In genomic region chr16:19031738-19032137, GRCh38 we compare ENCODE assay signal across 18 cellular contexts. TPM values are rescaled to one million over a fixed set of nuclear protein-coding genes. Genes with fewer than 3 reads are reported as not detected.
"Had no signal": no experiment of that assay in that cellular context is flagged by ENCODE, and none has a peak within 500 bp of the region (broad histone marks: within the 10 kb centered on the region; RNA-seq: fewer than 3 reads in every experiment).

No MANE protein-coding gene starts in this region.

- ATAC-seq: foreskin keratinocyte; gastroesophageal sphincter; heart right ventricle; left cardiac atrium; left lung; left ventricle myocardium superior; lower lobe of right lung; naive thymus-derived CD4-positive, alpha-beta T cell had no signal

- DNase-seq: dermis blood vessel endothelial cell; dorsolateral prefrontal cortex; effector CD4-positive, alpha-beta T cell; effector memory CD4-positive, alpha-beta T cell; foreskin keratinocyte; heart right ventricle; hippocampal formation; left cardiac atrium; left lung; left ventricle myocardium superior; lower lobe of right lung; mesenchymal stem cell; midbrain; naive thymus-derived CD4-positive, alpha-beta T cell had no signal

- H3K4me3 ChIP-seq: coronary artery, dorsolateral prefrontal cortex, esophagus muscularis mucosa, gastroesophageal sphincter, heart right ventricle, left lung, lower lobe of right lung had no signal

- H3K4me1 ChIP-seq: esophagus muscularis mucosa, foreskin keratinocyte, gastroesophageal sphincter, left lung, lower lobe of right lung had no signal

- H3K4me1 Mint-ChIP-seq: naive thymus-derived CD4-positive, alpha-beta T cell had no signal

- H3K36me3 ChIP-seq: gastroesophageal sphincter had no signal

- H3K4me3 Mint-ChIP-seq: naive thymus-derived CD4-positive, alpha-beta T cell had no signal

- H3K27ac ChIP-seq: coronary artery, esophagus muscularis mucosa, foreskin keratinocyte, gastroesophageal sphincter, heart right ventricle, left lung, lower lobe of right lung had no signal

- H3K27ac Mint-ChIP-seq: naive thymus-derived CD4-positive, alpha-beta T cell had no signal

- H3K27me3 ChIP-seq: dorsolateral prefrontal cortex, esophagus muscularis mucosa, foreskin keratinocyte, gastroesophageal sphincter, heart right ventricle, left lung had no signal

RNA-seq across cellular contexts. Expression of gene TMC7, which starts 48.0 kb away (rescaled TPM):
- total RNA-seq: mononuclear cell had no signal
- polyA plus RNA-seq: naive thymus-derived CD4-positive, alpha-beta T cell had no signal
